8 cellular contexts compared by ENCODE assay signal in genomic region chr2:240232961-240233890, GRCh38.
DNase-seq lines count a peak whose midpoint lies in the region; ATAC-seq, FAIRE-seq and TF ChIP-seq lines count a peak whose summit lies in the region.

No MANE protein-coding gene starts in this region.

- dilution Hi-C loops in keratinocyte (cut with MboI; ENCODE audit: extremely low pct_ligation_motif_present, low sequenced_read_pairs), result no loop called here

- peak; percentile 45 for ATAC-seq in central memory CD8-positive, alpha-beta T cell (replicated peaks; ENCODE audit: extremely low read depth, poor library complexity, severe bottlenecking)
- ATAC-seq in HG03469 (IDR thresholded peaks at IDR 0.05; ENCODE audit: unreplicated experiment) (no peak), HG02840 (IDR thresholded peaks at IDR 0.05; ENCODE audit: low FRiP score, unreplicated experiment) (no peak)

- H3K4me3 Mint-ChIP-seq in central memory CD8-positive, alpha-beta T cell, result peak overlapping the region; percentile 32

- H3K9me1 ChIP-seq in keratinocyte (ENCODE audit: control insufficient read depth, extremely low read depth, insufficient read depth, low read length), result peaks cover 2% of the 10 kb centered on the region

- no peaks in the 10 kb centered on the region for H3K4me1 Mint-ChIP-seq in central memory CD8-positive, alpha-beta T cell

- no peaks in the 10 kb centered on the region for H3K27me3 ChIP-seq in keratinocyte (ENCODE audit: control insufficient read depth, extremely low read depth, insufficient read depth, low read length)

- DNase-seq in NCI-H2107 treated with DMSO at 0.1 percent for 48 hours (lab: John Stamatoyannopoulos, UW; ENCODE audit: unreplicated experiment) (peak; percentile 10), keratinocyte (ENCODE audit: low read depth, low spot score) (peak; percentile 85)
- peak; percentile 54 to 74 for DNase-seq in activated CD4-positive, alpha-beta T cell treated with anti-CD3 and anti-CD28 coated beads for 24 hours (ENCODE audit: low read depth in 2 of 2)
- peak; percentile 31 to 38 for DNase-seq in central memory CD8-positive, alpha-beta T cell (ENCODE audit: low spot score in 2 of 2)
- peak; percentile 46 to 57 for DNase-seq in stimulated activated CD4-positive, alpha-beta T cell treated with anti-CD3 and anti-CD28 coated beads, Interleukin-15, amount 100 ng/mL, for 1 hour (ENCODE audit: low read depth in 1 of 2, low spot score in 1 of 2)

- no peaks in the 10 kb centered on the region for H3K9me3 ChIP-seq in keratinocyte (ENCODE audit: control insufficient read depth, low read depth, low read length)

- H3K9me3 Mint-ChIP-seq in central memory CD8-positive, alpha-beta T cell, result peaks cover 11% of the 10 kb centered on the region

- FAIRE-seq in keratinocyte (lab: Jason Lieb, UNC), result no peak

- H3K4me2 ChIP-seq in keratinocyte (ENCODE audit: control insufficient read depth, extremely low read depth, insufficient read depth, low read depth, low read length), result peak overlapping the region; percentile 79

- peak overlapping the region; percentile 78 for H2AFZ ChIP-seq in keratinocyte (ENCODE audit: control insufficient read depth, low read length)

- H3K27me3 Mint-ChIP-seq in central memory CD8-positive, alpha-beta T cell, result peaks cover 28% of the 10 kb centered on the region

- H3K9ac ChIP-seq in keratinocyte (ENCODE audit: control insufficient read depth, extremely low read depth, insufficient read depth, low read length), result peak overlapping the region; percentile 43

- peaks cover 24% of the 10 kb centered on the region for H3K4me1 ChIP-seq in keratinocyte (ENCODE audit: control insufficient read depth, extremely low read depth, insufficient read depth, low read length)

- peak overlapping the region; percentile 31 to 56 (median 53) for H3K4me3 ChIP-seq in keratinocyte (ENCODE audit: control insufficient read depth in 2 of 3, extremely low read depth in 1 of 3, insufficient read depth in 2 of 3, low read depth in 1 of 3, low read length in 3 of 3)

- H3K79me2 ChIP-seq in keratinocyte (ENCODE audit: control insufficient read depth, insufficient read depth, low read length), result no peaks in the 10 kb centered on the region

- no peaks in the 10 kb centered on the region for H3K36me3 ChIP-seq in keratinocyte (ENCODE audit: control insufficient read depth in 2 of 2, extremely low read depth in 1 of 2, insufficient read depth in 2 of 2, low read length in 2 of 2)

- peaks cover 3% of the 10 kb centered on the region for H4K20me1 ChIP-seq in keratinocyte (ENCODE audit: control insufficient read depth, extremely low read depth, insufficient read depth, low read length)

- no peaks in the 10 kb centered on the region for H3K36me3 Mint-ChIP-seq in central memory CD8-positive, alpha-beta T cell (ENCODE audit: insufficient read depth)

- no peak overlapping the region for H3K27ac Mint-ChIP-seq in central memory CD8-positive, alpha-beta T cell (ENCODE audit: low read depth)

- no peak overlapping the region for H3K27ac ChIP-seq in keratinocyte (ENCODE audit: control insufficient read depth, insufficient read depth, low read length)

- peak; percentile 59 for TF ChIP-seq CTCF in GM12873 (IDR thresholded peaks at IDR 0.05; ENCODE audit: insufficient read depth, low read depth, low read length, missing control alignments)
- peak; percentile 67 to 94 (median 87) for TF ChIP-seq CTCF in keratinocyte (optimal IDR thresholded peaks at IDR 0.05 in 1 of 3, IDR thresholded peaks at IDR 0.05 in 1 of 3, conservative IDR thresholded peaks at IDR 0.05 in 1 of 3; ENCODE audit: extremely low read depth in 1 of 3, insufficient read depth in 2 of 3, low read length in 3 of 3)

Comparison
In these comparisons a context has a peak if more than half of its experiments do, and no peak if none do; other contexts are left out.
1. DNase-seq: peak in every context shown above with its lines; median percentile 85 in keratinocyte; 64 in activated CD4-positive, alpha-beta T cell treated with anti-CD3 and anti-CD28 coated beads for 24 hours; 52 in stimulated activated CD4-positive, alpha-beta T cell treated with anti-CD3 and anti-CD28 coated beads, Interleukin-15, amount 100 ng/mL, for 1 hour; 34 in central memory CD8-positive, alpha-beta T cell; 10 in NCI-H2107 treated with DMSO at 0.1 percent for 48 hours.